Comparison of ENCODE assay signal across 1 cellular context in the genomic region with DNA sequence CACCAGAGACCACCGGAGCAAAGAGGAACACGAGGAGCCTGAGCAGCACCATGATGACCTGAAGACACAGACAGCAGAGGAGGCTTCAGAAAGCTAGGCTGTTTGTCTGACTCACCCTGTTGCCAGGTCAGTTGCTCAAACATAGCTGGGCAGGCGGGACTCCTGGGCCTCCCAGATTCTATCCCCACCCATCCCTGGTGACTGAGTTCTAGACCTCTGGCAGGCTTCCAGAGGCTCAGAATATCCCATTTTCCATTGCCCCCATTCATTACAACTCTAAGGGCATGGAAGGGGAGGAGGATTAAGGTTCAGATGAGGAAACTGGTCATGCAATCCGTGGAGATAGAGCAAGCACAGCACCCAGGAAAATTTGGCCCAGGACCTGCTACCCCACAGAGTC.
A peak's percentile ranks its signal among the peaks of the same experiment; 100 is the strongest.
TF ChIP-seq lines count a peak whose summit lies in the region.

A gene with protein sequence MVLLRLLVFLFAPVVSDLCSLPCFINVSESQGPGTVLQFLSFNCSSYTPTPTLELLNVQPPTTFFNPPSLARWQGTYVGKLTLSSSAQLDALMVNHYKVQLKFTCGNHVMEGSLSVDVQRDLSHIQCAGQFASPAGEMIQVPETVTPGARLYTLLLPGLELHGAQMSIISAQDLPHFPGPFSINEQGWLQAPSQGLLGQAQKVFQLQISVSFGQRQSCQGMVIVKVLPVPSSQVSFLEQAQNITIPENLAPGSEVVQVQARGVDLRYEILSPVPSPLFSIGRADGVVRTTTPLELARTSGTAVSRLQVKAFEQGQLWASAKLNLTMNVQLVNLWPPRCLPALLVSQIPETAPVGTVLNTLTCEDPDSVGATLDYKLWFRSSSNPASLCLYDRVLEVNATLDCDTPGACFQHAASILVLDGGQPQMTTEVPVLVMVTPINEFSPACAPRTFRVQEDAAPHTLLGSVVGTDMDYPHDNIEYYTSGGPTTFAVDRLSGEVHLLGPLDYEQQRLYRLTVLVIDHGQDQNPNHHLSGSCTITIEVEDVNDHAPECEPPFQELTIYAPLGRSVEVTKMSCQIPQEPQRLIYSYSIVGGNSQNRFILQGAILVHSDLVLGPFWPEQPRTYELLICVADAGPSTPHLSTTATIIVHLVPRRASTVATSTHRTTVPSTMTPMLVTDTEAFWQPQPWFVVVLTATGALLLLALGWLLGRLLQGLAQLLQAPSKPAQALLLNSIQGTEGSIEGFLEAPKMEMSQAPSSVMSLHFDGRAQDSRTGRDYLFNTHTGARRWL (minus strand): TSS at position 113 of the 400 bp plus-strand sequence. CDS start 61 bp downstream, at position 52.

TF ChIP-seq in K562, 482 proteins besides CTCF, POLR2A, EP300 and RAD21:
- no peak for TF ChIP-seq ZNF507 (tag; conservative IDR thresholded peaks at IDR 0.05)
- peak; percentile 48; the same call in 1 of the 2 replicates for TF ChIP-seq NFIC (IDR thresholded peaks at IDR 0.05)
- no peak for TF ChIP-seq MTA1 (IDR thresholded peaks at IDR 0.05; ENCODE audit: borderline replicate concordance)
- TF ChIP-seq HMGXB4 (CRISPR knock-in tag; IDR thresholded peaks at IDR 0.05) = no peak
- TF ChIP-seq SLC30A9 (CRISPR knock-in tag; IDR thresholded peaks at IDR 0.05) = no peak
- no peak for TF ChIP-seq CHCHD3 (CRISPR knock-in tag; IDR thresholded peaks at IDR 0.05)
- no peak for TF ChIP-seq ZNF76 (CRISPR knock-in tag; IDR thresholded peaks at IDR 0.05; ENCODE audit: borderline replicate concordance)
